ENCODE assay signal across 32 cellular contexts in the genomic region with DNA sequence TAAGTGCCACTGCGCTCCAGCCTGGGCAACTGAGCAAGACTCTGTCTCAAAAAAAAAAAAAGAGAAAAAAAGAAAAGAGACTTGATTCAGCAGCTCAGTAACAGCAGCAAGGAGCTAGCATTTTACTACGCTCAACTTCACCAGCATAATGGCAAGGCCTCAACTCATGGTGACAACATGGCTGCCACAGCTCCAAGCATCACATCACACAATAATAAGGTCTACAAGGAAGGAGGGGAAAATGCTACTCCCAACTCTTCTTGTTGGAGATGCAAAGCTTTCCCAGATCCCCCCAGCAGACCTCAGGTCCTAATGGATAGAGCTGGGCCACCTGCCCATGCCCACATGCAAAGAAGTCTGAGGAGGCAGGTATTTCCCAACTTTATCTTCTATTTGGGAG.
"Had no signal": no experiment of that assay in that cellular context is flagged by ENCODE, and none has a peak within 500 bp of the region (broad histone marks: within the 10 kb centered on the region; RNA-seq: fewer than 3 reads in every experiment).

No MANE protein-coding gene starts in this region.

- H3K36me3 ChIP-seq: adrenal gland, ascending aorta, brain microvascular endothelial cell, breast epithelium, cardiac muscle cell had no signal

- H3K4me3 ChIP-seq: adrenal gland, ascending aorta, body of pancreas, breast epithelium, cardiac muscle cell had no signal

- ATAC-seq: activated naive CD4-positive, alpha-beta T cell treated with anti-CD3 and anti-CD28 coated beads, Interleukin-2, amount 50 U/mL, for 72 hours; activated naive CD8-positive, alpha-beta T cell treated with anti-CD3 and anti-CD28 coated beads, Interleukin-2, amount 50 U/mL, for 24 hours; activated T-cell treated with anti-CD3 and anti-CD28 coated beads, Interleukin-2, amount 50 U/mL, for 4 hours; activated T-cell treated with anti-CD3 and anti-CD28 coated beads, Interleukin-2, amount 50 U/mL, for 72 hours; activated T-helper 17 cell treated with anti-CD3 and anti-CD28 coated beads, Interleukin-2, amount 50 U/mL, for 72 hours; body of pancreas had no signal

- H3K4me1 ChIP-seq: adrenal gland, ascending aorta, body of pancreas, breast epithelium had no signal

- DNase-seq: activated effector memory CD4-positive, alpha-beta T cell treated with anti-CD3 and anti-CD28 coated beads, Interleukin-2, amount 50 U/mL, for 16 hours; activated effector memory CD4-positive, alpha-beta T cell treated with Interleukin-2 at 50 U/mL for 16 hours; activated gamma-delta T cell; activated gamma-delta T cell treated with Interleukin-2 at 50 U/mL for 16 hours; activated naive CD4-positive, alpha-beta T cell; activated naive CD4-positive, alpha-beta T cell treated with anti-CD3 and anti-CD28 coated beads for 36 hours; activated naive CD4-positive, alpha-beta T cell treated with anti-CD3 and anti-CD28 coated beads, Interleukin-2, amount 10 ng/mL, durations not matched to agents 7 days and 5 days; activated naive CD4-positive, alpha-beta T cell treated with anti-CD3 and anti-CD28 coated beads, Interleukin-2, amount 50 U/mL, for 16 hours; activated naive CD4-positive, alpha-beta T cell treated with Interleukin-2 at 50 U/mL for 16 hours; activated naive CD8-positive, alpha-beta T cell treated with anti-CD3 and anti-CD28 coated beads for 36 hours; activated naive CD8-positive, alpha-beta T cell treated with anti-CD3 and anti-CD28 coated beads, Interleukin-2, amount 10 ng/mL, durations not matched to agents 7 days and 5 days; activated naive CD8-positive, alpha-beta T cell treated with anti-CD3 and anti-CD28 coated beads, Interleukin-2, amount 50 U/mL, for 24 hours; activated T-cell treated with anti-CD3 and anti-CD28 coated beads, Interleukin-2, amount 50 U/mL, for 24 hours; activated T-cell treated with anti-CD3 and anti-CD28 coated beads, Interleukin-2, amount 50 U/mL, for 4 hours; activated T-cell treated with anti-CD3 and anti-CD28 coated beads, Interleukin-2, amount 50 U/mL, for 48 hours; activated T-cell treated with anti-CD3 and anti-CD28 coated beads, Interleukin-2, amount 50 U/mL, for 72 hours; adrenal gland; amniotic stem cell; amygdala; anterior cingulate cortex; aorta; body of pancreas; brain microvascular endothelial cell; caudate nucleus; central memory CD4-positive, alpha-beta T cell; cerebellar nuclear complex had no signal

- H3K9me3 ChIP-seq: adrenal gland, ascending aorta, body of pancreas, breast epithelium had no signal

- H3K27ac ChIP-seq: adrenal gland, ascending aorta, body of pancreas, brain microvascular endothelial cell, breast epithelium, cardiac muscle cell had no signal

- H3K27me3 ChIP-seq: ascending aorta, cardiac muscle cell had no signal

- FAIRE-seq: astrocyte had no signal
